11 cellular contexts compared by ENCODE assay signal in the genomic region with DNA sequence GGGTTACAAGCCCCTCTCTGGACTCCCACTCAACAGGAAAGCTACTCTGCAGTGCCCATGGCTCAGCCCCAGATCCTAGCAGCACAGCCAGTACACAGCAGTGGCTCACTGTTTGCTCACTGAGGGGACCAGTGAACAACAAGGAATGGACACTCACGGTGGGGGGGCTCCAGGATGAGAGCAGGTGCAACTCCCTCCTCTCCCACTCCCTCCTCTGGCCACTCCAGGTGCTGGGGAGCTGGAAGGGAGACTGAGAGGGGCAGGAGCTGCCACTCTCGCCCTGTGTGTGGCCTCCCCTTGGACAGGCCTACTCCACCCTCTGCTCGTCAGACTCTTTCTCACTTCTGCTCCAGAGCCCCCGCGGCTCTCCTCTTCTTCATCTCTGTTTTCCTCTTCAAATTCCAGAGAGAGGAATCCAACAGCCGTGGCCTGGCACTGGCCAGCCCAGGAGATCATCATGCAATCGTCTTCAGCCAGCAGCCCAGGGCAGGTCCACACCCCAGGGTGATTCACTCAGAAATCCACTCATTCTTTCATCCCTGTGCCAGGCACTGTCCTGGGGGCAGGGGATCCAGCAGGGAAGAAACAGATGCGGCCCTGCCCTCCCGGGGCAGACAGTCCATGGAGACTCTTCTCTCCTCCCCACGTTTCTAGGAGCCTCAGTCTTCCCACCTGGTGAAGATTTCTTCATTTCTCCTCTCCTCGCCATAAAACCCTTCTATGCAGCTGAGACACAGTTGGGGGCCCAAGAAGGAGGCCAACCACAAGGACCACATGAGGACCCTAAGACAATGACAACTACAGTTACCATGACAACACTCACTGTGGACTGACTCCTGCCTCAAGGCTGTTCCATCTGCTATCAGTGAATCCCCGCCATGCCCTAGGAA. TPM values are rescaled to one million over a fixed set of nuclear protein-coding genes. Genes with fewer than 3 reads are reported as not detected.
DNase-seq lines count a peak whose midpoint lies in the region; ATAC-seq and TF ChIP-seq lines count a peak whose summit lies in the region.
"Had no signal": no experiment of that assay in that cellular context is flagged by ENCODE, and none has a peak within 500 bp of the region (broad histone marks: within the 10 kb centered on the region; RNA-seq: fewer than 3 reads in every experiment).

No MANE protein-coding gene starts in this region.

- WGBS in IMR-90 (ENCODE audit: extremely low coverage in 2 of 2, insufficient read length in 1 of 2), 2 experiments, result 80% methylated on average over 8 of the region's 12 CpGs; no CpG with 5 or more reads in 1 of the 2 experiments

- H2BK5ac ChIP-seq in IMR-90 (ENCODE audit: low read depth, low read length, poor library complexity, severe bottlenecking), result no peak overlapping the region

- no peak for TF ChIP-seq CTCF in IMR-90 (conservative IDR thresholded peaks at IDR 0.05; ENCODE audit: low read depth, low read length)
- TF ChIP-seq CTCF in brain microvascular endothelial cell (IDR thresholded peaks at IDR 0.05; ENCODE audit: low read depth, low read length, missing control alignments), result no peak

- H4K8ac ChIP-seq in IMR-90 (ENCODE audit: low read depth in 2 of 2, low read length in 2 of 2), result no peak overlapping the region

- POLR2A ChIA-PET in IMR-90 (lab: Charles Lee; ENCODE audit: unreplicated experiment), result no interaction called here

- no TSS peak for BruUV-seq in IMR-90 (replicated peaks; lab: Mats Ljungman, UMichigan)

- no peak overlapping the region for H3K56ac ChIP-seq in IMR-90 (ENCODE audit: extremely low read depth, insufficient read depth, low read length)

- TF ChIP-seq RAD21 in IMR-90 (IDR thresholded peaks at IDR 0.05; ENCODE audit: low read length), result no peak

- H2BK120ac ChIP-seq in IMR-90 (ENCODE audit: low read depth, low read length), result no peak overlapping the region

- no peaks in the 10 kb centered on the region for H3K9me3 Mint-ChIP-seq in T-helper 2 cell treated with Interferon-gamma antibody and Interleukin-4, amounts not matched to agents 5 μg/mL and 100 μg/mL, for 36 hours
- H3K9me3 Mint-ChIP-seq: activated T-cell treated with anti-CD3 and anti-CD28 coated beads, Interleukin-2, amount 50 U/mL, for 24 hours; stimulated activated effector memory CD8-positive, alpha-beta T cell treated with anti-CD3 and anti-CD28 coated beads, Interleukin-12 subunit alpha, Interleukin-12 subunit beta, amount 100 ng/mL, for 72 hours had no signal

- H3K14ac ChIP-seq in IMR-90 (replicated peaks; ENCODE audit: low read depth, low read length), result no peak overlapping the region

- intact Hi-C loops in IMR-90 (cut with micrococcal nuclease), result no loop called here

- no peak overlapping the region for H3K23ac ChIP-seq in IMR-90 (ENCODE audit: low read depth, low read length)

- no peak overlapping the region for H3K27ac ChIP-seq in IMR-90 (ENCODE audit: insufficient read depth, low read length)
- H3K27ac ChIP-seq in brain microvascular endothelial cell, result no peak overlapping the region

- H3K27ac Mint-ChIP-seq in T-helper 2 cell treated with Interferon-gamma antibody and Interleukin-4, amounts not matched to agents 5 μg/mL and 100 μg/mL, for 36 hours, result no peak overlapping the region
- H3K27ac Mint-ChIP-seq: activated T-cell treated with anti-CD3 and anti-CD28 coated beads, Interleukin-2, amount 50 U/mL, for 24 hours; stimulated activated effector memory CD8-positive, alpha-beta T cell treated with anti-CD3 and anti-CD28 coated beads, Interleukin-12 subunit alpha, Interleukin-12 subunit beta, amount 100 ng/mL, for 72 hours had no signal

- H3K18ac ChIP-seq in IMR-90 (ENCODE audit: low read depth, low read length), result no peak overlapping the region

- no peak overlapping the region for H3K4me3 ChIP-seq in IMR-90 (ENCODE audit: insufficient read depth, low read depth, low read length)
- H3K4me3 ChIP-seq in brain microvascular endothelial cell (ENCODE audit: low read depth, low read length), result no peak overlapping the region

- H3K27me3 ChIP-seq in IMR-90 (ENCODE audit: control insufficient read depth, insufficient read depth, low read length) (peaks cover 10% of the 10 kb centered on the region), brain microvascular endothelial cell (replicated peaks) (no peaks in the 10 kb centered on the region)

- H3K27me3 Mint-ChIP-seq in T-helper 2 cell treated with Interferon-gamma antibody and Interleukin-4, amounts not matched to agents 5 μg/mL and 100 μg/mL, for 36 hours (ENCODE audit: low read depth), result no peaks in the 10 kb centered on the region
- H3K27me3 Mint-ChIP-seq: activated T-cell treated with anti-CD3 and anti-CD28 coated beads, Interleukin-2, amount 50 U/mL, for 24 hours had no signal

- no peak overlapping the region for H2BK20ac ChIP-seq in IMR-90 (ENCODE audit: low read depth, low read length)

- H3K4ac ChIP-seq in IMR-90 (ENCODE audit: low read depth, low read length), result no peak overlapping the region

- no peak overlapping the region for H3K4me3 Mint-ChIP-seq in T-helper 2 cell treated with Interferon-gamma antibody and Interleukin-4, amounts not matched to agents 5 μg/mL and 100 μg/mL, for 36 hours
- H3K4me3 Mint-ChIP-seq: activated T-cell treated with anti-CD3 and anti-CD28 coated beads, Interleukin-2, amount 50 U/mL, for 24 hours; stimulated activated effector memory CD8-positive, alpha-beta T cell treated with anti-CD3 and anti-CD28 coated beads, Interleukin-12 subunit alpha, Interleukin-12 subunit beta, amount 100 ng/mL, for 72 hours had no signal

- H3K9me3 ChIP-seq in IMR-90 (ENCODE audit: control insufficient read depth, insufficient read depth, low read length), result no peaks in the 10 kb centered on the region

- TF ChIP-seq POLR2A in IMR-90 (IDR thresholded peaks at IDR 0.05; ENCODE audit: low read depth, low read length), result no peak

- H3K4me1 Mint-ChIP-seq in T-helper 2 cell treated with Interferon-gamma antibody and Interleukin-4, amounts not matched to agents 5 μg/mL and 100 μg/mL, for 36 hours (ENCODE audit: low read depth), result peaks cover 10% of the 10 kb centered on the region

- H3K9ac ChIP-seq in IMR-90 (ENCODE audit: low read depth, low read length), result no peak overlapping the region

- no peaks in the 10 kb centered on the region for H4K20me1 ChIP-seq in IMR-90 (ENCODE audit: insufficient read depth, low read length)

- DNase-seq in Daoy (ENCODE audit: low read depth) (peak; percentile 25), IMR-90 (peak; percentile 22), brain microvascular endothelial cell (peak; percentile 16), myocyte (ENCODE audit: low read depth) (peak; percentile 82), NCI-H2029 (lab: John Stamatoyannopoulos, UW) (no peak), RPMI8226 (no peak)
- DNase-seq in T-helper 2 cell treated with Interferon-gamma antibody and Interleukin-4, amounts not matched to agents 5 μg/mL and 100 μg/mL, for 36 hours (ENCODE audit: low spot score), result no peak
- no peak for DNase-seq in activated CD8-positive, alpha-beta memory T cell treated with anti-CD3 and anti-CD28 coated beads, Interleukin-2, amount 50 U/mL, for 4 hours
- DNase-seq: activated T-cell treated with anti-CD3 and anti-CD28 coated beads, Interleukin-2, amount 50 U/mL, for 24 hours; NCI-H2227 treated with DMSO at 0.1 percent for 48 hours had no signal

- H3K4me1 ChIP-seq in IMR-90 (ENCODE audit: control insufficient read depth, insufficient read depth, low read length), result no peaks in the 10 kb centered on the region

- H3K9me1 ChIP-seq in IMR-90 (ENCODE audit: insufficient read depth, low read length), result no peaks in the 10 kb centered on the region

- H2AK5ac ChIP-seq in IMR-90 (ENCODE audit: low read depth, low read length), result no peak overlapping the region

- no peak overlapping the region for H2BK15ac ChIP-seq in IMR-90 (ENCODE audit: low read depth, low read length)

- no peak overlapping the region for H3K4me2 ChIP-seq in IMR-90 (ENCODE audit: low read depth, low read length)

- ATAC-seq in IMR-90 (ENCODE audit: low read depth), result peak; percentile 89
- ATAC-seq: stimulated activated effector memory CD8-positive, alpha-beta T cell treated with anti-CD3 and anti-CD28 coated beads, Interleukin-12 subunit alpha, Interleukin-12 subunit beta, amount 100 ng/mL, for 72 hours had no signal

- no peak overlapping the region for H4K5ac ChIP-seq in IMR-90 (ENCODE audit: low read depth, low read length)

- CTCF ChIA-PET in IMR-90 (lab: Yijun Ruan, JAX), result interaction anchor here (0.6 kb wide), 1 partner anchor 24 kb away, joined by 7 read pairs; no protein-coding TSS in a partner anchor

- no peak overlapping the region for H2AK9ac ChIP-seq in IMR-90 (replicated peaks; ENCODE audit: low read depth, low read length, poor library complexity)

- H3K79me1 ChIP-seq in IMR-90 (ENCODE audit: low read depth in 1 of 2, low read length in 2 of 2), result no peaks in the 10 kb centered on the region

- H3K36me3 Mint-ChIP-seq in T-helper 2 cell treated with Interferon-gamma antibody and Interleukin-4, amounts not matched to agents 5 μg/mL and 100 μg/mL, for 36 hours (ENCODE audit: low read depth), result no peaks in the 10 kb centered on the region
- H3K36me3 Mint-ChIP-seq: stimulated activated effector memory CD8-positive, alpha-beta T cell treated with anti-CD3 and anti-CD28 coated beads, Interleukin-12 subunit alpha, Interleukin-12 subunit beta, amount 100 ng/mL, for 72 hours had no signal

- H3K36me3 ChIP-seq in IMR-90 (ENCODE audit: control insufficient read depth, insufficient read depth, low read length), result no peaks in the 10 kb centered on the region
- no peaks in the 10 kb centered on the region for H3K36me3 ChIP-seq in brain microvascular endothelial cell (replicated peaks)

- no peak overlapping the region for H4K91ac ChIP-seq in IMR-90 (ENCODE audit: insufficient read depth, low read depth, low read length)

- in situ Hi-C loops in IMR-90 (cut with MboI; ENCODE audit: low sequenced_read_pairs) (no loop called here), brain microvascular endothelial cell (cut with HindIII; ENCODE audit: low pct_ligation_motif_present, low sequenced_read_pairs) (no loop called here)

- H2AFZ ChIP-seq in IMR-90 (replicated peaks; ENCODE audit: low read length, poor library complexity), result no peak overlapping the region

- dilution Hi-C loops in IMR-90 (cut with HindIII; ENCODE audit: low sequenced_read_pairs, unreplicated experiment), result no loop called here

RNA-seq across cellular contexts. Expression of a gene that starts 30.7 kb away (rescaled TPM):
- total RNA-seq in Daoy (2014; rRNA removed; shearing (Covaris generic)), result 51.2 and 78.6 TPM in 2 replicates
- 36.4 and 39.1 TPM in 2 replicates for total RNA-seq in IMR-90 (2012; rRNA removed)
- 52.8 and 54.0 TPM in 2 replicates for polyA plus RNA-seq in IMR-90 (2012; rRNA removed)
- 38.3 and 51.0 TPM in 2 replicates for polyA plus RNA-seq in IMR-90 (2012; cell fraction: cytosol; rRNA removed)
- 35.9 and 51.2 TPM in 2 replicates for polyA plus RNA-seq in IMR-90 (2012; cell fraction: nucleus; rRNA removed; ENCODE audit: low replicate concordance)
- 123 and 132 TPM in 2 replicates for total RNA-seq in myocyte
- 76.5 TPM for polyA plus RNA-seq in myocyte (2012)

Comparison
In these comparisons a context has a peak if more than half of its experiments do, and no peak if none do; other contexts are left out.
1. DNase-seq: peak in Daoy (single experiment), IMR-90 (single experiment), brain microvascular endothelial cell (single experiment) and myocyte (single experiment); none in NCI-H2029 (single experiment), RPMI8226 (single experiment), T-helper 2 cell treated with Interferon-gamma antibody and Interleukin-4, amounts not matched to agents 5 μg/mL and 100 μg/mL, for 36 hours (single experiment) and activated CD8-positive, alpha-beta memory T cell treated with anti-CD3 and anti-CD28 coated beads, Interleukin-2, amount 50 U/mL, for 4 hours (single experiment).